ENCODE assay signal across 8 cellular contexts in genomic region chr11:120208777-120209176, GRCh38. TPM values are rescaled to one million over a fixed set of nuclear protein-coding genes. Genes with fewer than 3 reads are reported as not detected.
A peak's percentile ranks its signal among the peaks of the same experiment; 100 is the strongest.
DNase-seq lines count a peak whose midpoint lies in the region; ATAC-seq and TF ChIP-seq lines count a peak whose summit lies in the region.

No MANE protein-coding gene starts in this region.

- no peaks in the 10 kb centered on the region for H3K9me3 ChIP-seq in body of pancreas
- H3K9me3 ChIP-seq in liver (ENCODE audit: control insufficient read depth in 4 of 4, low read length in 3 of 4): no peaks in the 10 kb centered on the region

- intact Hi-C loops in Right ventricle myocardium inferior (cut with DNase I) (no loop called here), cardiac septum (cut with DNase I) (no loop called here), body of pancreas (cut with DNase I) (no loop called here)

- DNase-seq in Right ventricle myocardium inferior (ENCODE audit: missing footprints): peak; percentile 68
- no peak for DNase-seq in cardiac septum (ENCODE audit: low spot score)
- DNase-seq in body of pancreas: peak in 3 of 4 donors; percentile 49 to 74 (median 71)
- no peak for DNase-seq in nucleus accumbens (lab: John Stamatoyannopoulos, UW)
- DNase-seq in NCI-H2081 (lab: John Stamatoyannopoulos, UW): no peak

- no peak for TF ChIP-seq RAD21 in liver (IDR thresholded peaks at IDR 0.05)

- H3K27me3 ChIP-seq in body of pancreas: no peaks in the 10 kb centered on the region
- no peaks in the 10 kb centered on the region for H3K27me3 ChIP-seq in liver (ENCODE audit: control insufficient read depth in 4 of 4, insufficient read depth in 4 of 4, low read length in 3 of 4)

- 37 to 53% methylated on average over 6 of the region's 6 CpGs for WGBS in body of pancreas, 2 donors
- WGBS in liver: 62% methylated on average over 6 of the region's 6 CpGs

- H3K4me3 ChIP-seq in body of pancreas (no peak overlapping the region), liver (ENCODE audit: low read depth in 1 of 3, low read length in 3 of 3) (peak overlapping the region in 1 of 3 donors; percentile 22)

- ATAC-seq in Right ventricle myocardium inferior: no peak
- peak; percentile 17 for ATAC-seq in body of pancreas
- ATAC-seq in HG03159 (IDR thresholded peaks at IDR 0.05; ENCODE audit: unreplicated experiment): no peak
- no peak for ATAC-seq in HG03442 (IDR thresholded peaks at IDR 0.05; ENCODE audit: unreplicated experiment)

- no peak for TF ChIP-seq CTCF in body of pancreas (IDR thresholded peaks at IDR 0.05)
- no peak for TF ChIP-seq CTCF in liver (IDR thresholded peaks at IDR 0.05; ENCODE audit: low read depth, low read length, missing input control)

- no peak overlapping the region for H3K9ac ChIP-seq in liver (ENCODE audit: low read depth in 1 of 2, low read length in 2 of 2)

- H3K27ac ChIP-seq in body of pancreas (peak overlapping the region; percentile 54 to 92 (median 74)), liver (ENCODE audit: low read depth in 1 of 2, low read length in 2 of 2) (peak overlapping the region; percentile 93 to 95)

- no peaks in the 10 kb centered on the region for H3K36me3 ChIP-seq in body of pancreas (replicated peaks in 1 of 2; ENCODE audit: insufficient read depth in 1 of 2, low read depth in 2 of 2)
- no peaks in the 10 kb centered on the region for H3K36me3 ChIP-seq in liver (ENCODE audit: control insufficient read depth in 4 of 4, insufficient read depth in 3 of 4, low read depth in 1 of 4, low read length in 3 of 4)

- H3K4me1 ChIP-seq in body of pancreas (peaks cover 69% of the 10 kb centered on the region), liver (ENCODE audit: control insufficient read depth in 4 of 4, insufficient read depth in 4 of 4, low read length in 3 of 4) (peaks cover 8 to 63% (median 24%) of the 10 kb centered on the region in 4 donors)

- no peak for TF ChIP-seq POLR2A in body of pancreas (IDR thresholded peaks at IDR 0.05)

TF ChIP-seq in liver, 16 proteins besides CTCF, POLR2A, EP300 and RAD21:
- TF ChIP-seq MAX (IDR thresholded peaks at IDR 0.05): no peak
- no peak for TF ChIP-seq EGR1 (IDR thresholded peaks at IDR 0.05; ENCODE audit: low read depth in 2 of 2)
- TF ChIP-seq, protein P1, sequence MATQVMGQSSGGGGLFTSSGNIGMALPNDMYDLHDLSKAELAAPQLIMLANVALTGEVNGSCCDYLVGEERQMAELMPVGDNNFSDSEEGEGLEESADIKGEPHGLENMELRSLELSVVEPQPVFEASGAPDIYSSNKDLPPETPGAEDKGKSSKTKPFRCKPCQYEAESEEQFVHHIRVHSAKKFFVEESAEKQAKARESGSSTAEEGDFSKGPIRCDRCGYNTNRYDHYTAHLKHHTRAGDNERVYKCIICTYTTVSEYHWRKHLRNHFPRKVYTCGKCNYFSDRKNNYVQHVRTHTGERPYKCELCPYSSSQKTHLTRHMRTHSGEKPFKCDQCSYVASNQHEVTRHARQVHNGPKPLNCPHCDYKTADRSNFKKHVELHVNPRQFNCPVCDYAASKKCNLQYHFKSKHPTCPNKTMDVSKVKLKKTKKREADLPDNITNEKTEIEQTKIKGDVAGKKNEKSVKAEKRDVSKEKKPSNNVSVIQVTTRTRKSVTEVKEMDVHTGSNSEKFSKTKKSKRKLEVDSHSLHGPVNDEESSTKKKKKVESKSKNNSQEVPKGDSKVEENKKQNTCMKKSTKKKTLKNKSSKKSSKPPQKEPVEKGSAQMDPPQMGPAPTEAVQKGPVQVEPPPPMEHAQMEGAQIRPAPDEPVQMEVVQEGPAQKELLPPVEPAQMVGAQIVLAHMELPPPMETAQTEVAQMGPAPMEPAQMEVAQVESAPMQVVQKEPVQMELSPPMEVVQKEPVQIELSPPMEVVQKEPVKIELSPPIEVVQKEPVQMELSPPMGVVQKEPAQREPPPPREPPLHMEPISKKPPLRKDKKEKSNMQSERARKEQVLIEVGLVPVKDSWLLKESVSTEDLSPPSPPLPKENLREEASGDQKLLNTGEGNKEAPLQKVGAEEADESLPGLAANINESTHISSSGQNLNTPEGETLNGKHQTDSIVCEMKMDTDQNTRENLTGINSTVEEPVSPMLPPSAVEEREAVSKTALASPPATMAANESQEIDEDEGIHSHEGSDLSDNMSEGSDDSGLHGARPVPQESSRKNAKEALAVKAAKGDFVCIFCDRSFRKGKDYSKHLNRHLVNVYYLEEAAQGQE (IDR thresholded peaks at IDR 0.05): no peak
- TF ChIP-seq, protein P2, sequence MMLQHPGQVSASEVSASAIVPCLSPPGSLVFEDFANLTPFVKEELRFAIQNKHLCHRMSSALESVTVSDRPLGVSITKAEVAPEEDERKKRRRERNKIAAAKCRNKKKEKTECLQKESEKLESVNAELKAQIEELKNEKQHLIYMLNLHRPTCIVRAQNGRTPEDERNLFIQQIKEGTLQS (IDR thresholded peaks at IDR 0.05): no peak
- no peak for TF ChIP-seq RXRA (IDR thresholded peaks at IDR 0.05)
- TF ChIP-seq, protein P3, sequence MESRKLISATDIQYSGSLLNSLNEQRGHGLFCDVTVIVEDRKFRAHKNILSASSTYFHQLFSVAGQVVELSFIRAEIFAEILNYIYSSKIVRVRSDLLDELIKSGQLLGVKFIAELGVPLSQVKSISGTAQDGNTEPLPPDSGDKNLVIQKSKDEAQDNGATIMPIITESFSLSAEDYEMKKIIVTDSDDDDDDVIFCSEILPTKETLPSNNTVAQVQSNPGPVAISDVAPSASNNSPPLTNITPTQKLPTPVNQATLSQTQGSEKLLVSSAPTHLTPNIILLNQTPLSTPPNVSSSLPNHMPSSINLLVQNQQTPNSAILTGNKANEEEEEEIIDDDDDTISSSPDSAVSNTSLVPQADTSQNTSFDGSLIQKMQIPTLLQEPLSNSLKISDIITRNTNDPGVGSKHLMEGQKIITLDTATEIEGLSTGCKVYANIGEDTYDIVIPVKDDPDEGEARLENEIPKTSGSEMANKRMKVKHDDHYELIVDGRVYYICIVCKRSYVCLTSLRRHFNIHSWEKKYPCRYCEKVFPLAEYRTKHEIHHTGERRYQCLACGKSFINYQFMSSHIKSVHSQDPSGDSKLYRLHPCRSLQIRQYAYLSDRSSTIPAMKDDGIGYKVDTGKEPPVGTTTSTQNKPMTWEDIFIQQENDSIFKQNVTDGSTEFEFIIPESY (IDR thresholded peaks at IDR 0.05): no peak
- no peak for TF ChIP-seq SP1 (IDR thresholded peaks at IDR 0.05)
- no peak for TF ChIP-seq FOXA1 (IDR thresholded peaks at IDR 0.05)
- TF ChIP-seq FOXA2 (IDR thresholded peaks at IDR 0.05): no peak
- TF ChIP-seq JUND (IDR thresholded peaks at IDR 0.05): no peak
- TF ChIP-seq HNF4A (conservative IDR thresholded peaks at IDR 0.05): no peak

RNA-seq across cellular contexts. Expression of gene OAF, which starts 2.1 kb away (rescaled TPM):
- 34.5 TPM for total RNA-seq in Right ventricle myocardium inferior
- 17.8 TPM for total RNA-seq in cardiac septum
- total RNA-seq in body of pancreas: 10 to 100 TPM; 53.7 to 67.7 TPM
- total RNA-seq in liver: 10 to 100 TPM; 15.0 to 89.4 TPM
- polyA plus RNA-seq in liver: 100 to 1,000 TPM in 1 of 2 donors, 10 to 100 TPM in 1; 74.6 to 151 TPM

RNA-seq across cellular contexts. Expression of gene POU2F3, which starts 31.2 kb away (rescaled TPM):
- 0.19 TPM for total RNA-seq in Right ventricle myocardium inferior
- total RNA-seq in cardiac septum: not detected
- total RNA-seq in body of pancreas: under 1 TPM in 1 of 2 donors, not detected in 1; 0.26 TPM
- total RNA-seq in liver: not detected
- polyA plus RNA-seq in liver: not detected

Comparison
In these comparisons a context has a peak if more than half of its experiments do, and no peak if none do; other contexts are left out.
1. DNase-seq: peak in Right ventricle myocardium inferior (single experiment) and body of pancreas (3 of 4); none in cardiac septum (single experiment), nucleus accumbens (0 of 56) and NCI-H2081 (0 of 2).